ENCODE assay signal across 10 cellular contexts in genomic region chr19:38250821-38251563, GRCh38. TPM values are rescaled to one million over a fixed set of nuclear protein-coding genes. Genes with fewer than 3 reads are reported as not detected.
DNase-seq lines count a peak whose midpoint lies in the region; ATAC-seq and TF ChIP-seq lines count a peak whose summit lies in the region.
"Had no signal": no experiment of that assay in that cellular context is flagged by ENCODE, and none has a peak within 500 bp of the region (broad histone marks: within the 10 kb centered on the region; RNA-seq: fewer than 3 reads in every experiment).

No MANE protein-coding gene starts in this region.

- H3K9me3 Mint-ChIP-seq in T-helper 1 cell treated with Interleukin-12 subunit alpha and Interleukin-12 subunit beta and Interleukin-4 antibody, amounts not matched to agents 30 μg/mL and 1 μg/mL, for 36 hours = no peaks in the 10 kb centered on the region

- H3K36me3 Mint-ChIP-seq in T-helper 1 cell treated with Interleukin-12 subunit alpha and Interleukin-12 subunit beta and Interleukin-4 antibody, amounts not matched to agents 30 μg/mL and 1 μg/mL, for 36 hours (ENCODE audit: low read depth) = peaks cover 11% of the 10 kb centered on the region

- intact Hi-C loops in vagina (cut with DNase I) = no loop called here

- H3K27ac ChIP-seq in gastroesophageal sphincter (peak overlapping the region; percentile 89 to 97 (median 96)), neural cell (ENCODE audit: low read length) (no peak overlapping the region), vagina (peak overlapping the region; percentile 86)
- H3K27ac ChIP-seq: neutrophil had no signal

- peak overlapping the region; percentile 56 for H2AFZ ChIP-seq in neural cell (ENCODE audit: low read depth, low read length)

- no peak for TF ChIP-seq POLR2A in gastroesophageal sphincter (IDR thresholded peaks at IDR 0.05)
- no peak for TF ChIP-seq POLR2A in vagina (IDR thresholded peaks at IDR 0.05)

- no peak overlapping the region for H3K9ac ChIP-seq in neural cell (ENCODE audit: low read length)

- H3K4me2 ChIP-seq in neural cell (ENCODE audit: low read length) = no peak overlapping the region

- H3K4me3 ChIP-seq in gastroesophageal sphincter (peak overlapping the region; percentile 55 to 81), neural cell (ENCODE audit: low read length) (no peak overlapping the region), vagina (peak overlapping the region; percentile 34 to 46)

- H3K27ac Mint-ChIP-seq in T-helper 1 cell treated with Interleukin-12 subunit alpha and Interleukin-12 subunit beta and Interleukin-4 antibody, amounts not matched to agents 30 μg/mL and 1 μg/mL, for 36 hours = no peak overlapping the region

- no peaks in the 10 kb centered on the region for H3F3A ChIP-seq in neural cell (ENCODE audit: insufficient read depth, low read length, poor library complexity, severe bottlenecking)

- H3K27me3 Mint-ChIP-seq in T-helper 1 cell treated with Interleukin-12 subunit alpha and Interleukin-12 subunit beta and Interleukin-4 antibody, amounts not matched to agents 30 μg/mL and 1 μg/mL, for 36 hours (ENCODE audit: low read depth) = peaks cover 8% of the 10 kb centered on the region

- TF ChIP-seq EP300 in gastroesophageal sphincter (IDR thresholded peaks at IDR 0.05) = no peak
- no peak for TF ChIP-seq EP300 in neural cell (conservative IDR thresholded peaks at IDR 0.05; ENCODE audit: poor library complexity, severe bottlenecking)

- H3K4me1 ChIP-seq in gastroesophageal sphincter (peaks cover 0 to 91% (median 15%) of the 10 kb centered on the region in 3 donors), vagina (peaks cover 26% of the 10 kb centered on the region)

- no peaks in the 10 kb centered on the region for H4K20me1 ChIP-seq in neural cell (ENCODE audit: insufficient read depth)

- TF ChIP-seq RAD21 in neural cell (conservative IDR thresholded peaks at IDR 0.05) = no peak

- H3K9me2 ChIP-seq in neural cell (ENCODE audit: insufficient read depth, low read length) = no peaks in the 10 kb centered on the region

- H3K9me3 ChIP-seq in gastroesophageal sphincter = no peaks in the 10 kb centered on the region
- H3K9me3 ChIP-seq in neural cell (ENCODE audit: low read length) = no peaks in the 10 kb centered on the region
- no peaks in the 10 kb centered on the region for H3K9me3 ChIP-seq in vagina
- H3K9me3 ChIP-seq: neutrophil had no signal

- ATAC-seq in gastroesophageal sphincter (peak; percentile 65), HG03521 (IDR thresholded peaks at IDR 0.05; ENCODE audit: unreplicated experiment) (no peak)
- ATAC-seq in stimulated activated naive CD8-positive, alpha-beta T cell treated with anti-CD3 and anti-CD28 coated beads, Interleukin-15, Interleukin-2, amounts not matched to agents 100 U/mL and 50 U/mL, for 24 hours = no peak

- TF ChIP-seq CTCF in gastroesophageal sphincter (IDR thresholded peaks at IDR 0.05) (no peak), neural cell (IDR thresholded peaks at IDR 0.05; ENCODE audit: poor library complexity, severe bottlenecking) (no peak), vagina (IDR thresholded peaks at IDR 0.05) (no peak)

- no peak for DNase-seq in T-helper 1 cell
- DNase-seq in vagina (ENCODE audit: extremely low spot score in 2 of 2) = no peak
- no peak for DNase-seq in stimulated activated naive CD8-positive, alpha-beta T cell treated with anti-CD3 and anti-CD28 coated beads, Interleukin-15, Interleukin-2, amounts not matched to agents 100 U/mL and 50 U/mL, for 24 hours
- DNase-seq in DMS114 treated with DMSO at 0.1 percent for 48 hours (lab: John Stamatoyannopoulos, UW; ENCODE audit: unreplicated experiment) = no peak
- DNase-seq: NCI-H2081 had no signal

- H3K27me3 ChIP-seq in gastroesophageal sphincter = peaks cover under 1% of the 10 kb centered on the region
- H3K27me3 ChIP-seq in neural cell (ENCODE audit: insufficient read depth, low read depth, low read length) = peaks cover 8% of the 10 kb centered on the region
- no peaks in the 10 kb centered on the region for H3K27me3 ChIP-seq in vagina

- H3K4me1 Mint-ChIP-seq in T-helper 1 cell treated with Interleukin-12 subunit alpha and Interleukin-12 subunit beta and Interleukin-4 antibody, amounts not matched to agents 30 μg/mL and 1 μg/mL, for 36 hours (ENCODE audit: low read depth) = peaks cover 19% of the 10 kb centered on the region

- H3K79me2 ChIP-seq in neural cell (replicated peaks; ENCODE audit: insufficient read depth, low read length) = no peaks in the 10 kb centered on the region

- H3K4me3 Mint-ChIP-seq in T-helper 1 cell treated with Interleukin-12 subunit alpha and Interleukin-12 subunit beta and Interleukin-4 antibody, amounts not matched to agents 30 μg/mL and 1 μg/mL, for 36 hours = peak overlapping the region; percentile 70

- 13 to 35% methylated on average over 5 to 16 of the region's 18 CpGs for WGBS in gastroesophageal sphincter (ENCODE audit: low coverage in 1 of 2), 2 donors

- H3K36me3 ChIP-seq in gastroesophageal sphincter (no peaks in the 10 kb centered on the region), neural cell (ENCODE audit: insufficient read depth, low read length) (no peaks in the 10 kb centered on the region), vagina (no peaks in the 10 kb centered on the region)
- H3K36me3 ChIP-seq: neutrophil had no signal

TF ChIP-seq in neural cell, 6 proteins besides CTCF, POLR2A, EP300 and RAD21:
- TF ChIP-seq MXI1 (conservative IDR thresholded peaks at IDR 0.05; ENCODE audit: poor library complexity, severe bottlenecking) (no peak), SMC3 (conservative IDR thresholded peaks at IDR 0.05; ENCODE audit: poor library complexity) (no peak), EZH2 (IDR thresholded peaks at IDR 0.05; ENCODE audit: borderline replicate concordance, insufficient read depth, low read length, poor library complexity, severe bottlenecking) (no peak), TAF1 (IDR thresholded peaks at IDR 0.05; ENCODE audit: low read depth) (no peak), POLR2AphosphoS5 (IDR thresholded peaks at IDR 0.05) (no peak)
- TF ChIP-seq, protein P1, sequence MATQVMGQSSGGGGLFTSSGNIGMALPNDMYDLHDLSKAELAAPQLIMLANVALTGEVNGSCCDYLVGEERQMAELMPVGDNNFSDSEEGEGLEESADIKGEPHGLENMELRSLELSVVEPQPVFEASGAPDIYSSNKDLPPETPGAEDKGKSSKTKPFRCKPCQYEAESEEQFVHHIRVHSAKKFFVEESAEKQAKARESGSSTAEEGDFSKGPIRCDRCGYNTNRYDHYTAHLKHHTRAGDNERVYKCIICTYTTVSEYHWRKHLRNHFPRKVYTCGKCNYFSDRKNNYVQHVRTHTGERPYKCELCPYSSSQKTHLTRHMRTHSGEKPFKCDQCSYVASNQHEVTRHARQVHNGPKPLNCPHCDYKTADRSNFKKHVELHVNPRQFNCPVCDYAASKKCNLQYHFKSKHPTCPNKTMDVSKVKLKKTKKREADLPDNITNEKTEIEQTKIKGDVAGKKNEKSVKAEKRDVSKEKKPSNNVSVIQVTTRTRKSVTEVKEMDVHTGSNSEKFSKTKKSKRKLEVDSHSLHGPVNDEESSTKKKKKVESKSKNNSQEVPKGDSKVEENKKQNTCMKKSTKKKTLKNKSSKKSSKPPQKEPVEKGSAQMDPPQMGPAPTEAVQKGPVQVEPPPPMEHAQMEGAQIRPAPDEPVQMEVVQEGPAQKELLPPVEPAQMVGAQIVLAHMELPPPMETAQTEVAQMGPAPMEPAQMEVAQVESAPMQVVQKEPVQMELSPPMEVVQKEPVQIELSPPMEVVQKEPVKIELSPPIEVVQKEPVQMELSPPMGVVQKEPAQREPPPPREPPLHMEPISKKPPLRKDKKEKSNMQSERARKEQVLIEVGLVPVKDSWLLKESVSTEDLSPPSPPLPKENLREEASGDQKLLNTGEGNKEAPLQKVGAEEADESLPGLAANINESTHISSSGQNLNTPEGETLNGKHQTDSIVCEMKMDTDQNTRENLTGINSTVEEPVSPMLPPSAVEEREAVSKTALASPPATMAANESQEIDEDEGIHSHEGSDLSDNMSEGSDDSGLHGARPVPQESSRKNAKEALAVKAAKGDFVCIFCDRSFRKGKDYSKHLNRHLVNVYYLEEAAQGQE (IDR thresholded peaks at IDR 0.05; ENCODE audit: borderline replicate concordance) = no peak

RNA-seq across cellular contexts. Expression of gene PPP1R14A, which starts 5.2 kb away (rescaled TPM):
- 100 to 1,000 TPM; 226 to 468 (median 332) TPM for total RNA-seq in gastroesophageal sphincter
- not detected in 2 replicates for polyA plus RNA-seq in neural cell
- polyA minus RNA-seq in neural cell = not detected in 2 replicates
- 86.9 TPM for total RNA-seq in vagina

RNA-seq across cellular contexts. Expression of gene SPINT2, which starts 13.4 kb away (rescaled TPM):
- total RNA-seq in gastroesophageal sphincter (10 to 100 TPM in 2 of 4 donors, 1 to 10 TPM in 2; 2.1 to 51.7 (median 10.9) TPM), vagina (174 TPM)
- polyA plus RNA-seq in neural cell = 236 and 378 TPM in 2 replicates
- 121 and 122 TPM in 2 replicates for polyA minus RNA-seq in neural cell

RNA-seq across cellular contexts. Expression of gene DPF1, which starts 27.0 kb away (rescaled TPM):
- total RNA-seq in gastroesophageal sphincter = not detected
- 118 and 132 TPM in 2 replicates for polyA plus RNA-seq in neural cell
- 48.9 and 54.5 TPM in 2 replicates for polyA minus RNA-seq in neural cell
- not detected for total RNA-seq in vagina

RNA-seq across cellular contexts. Expression of gene C19orf33, which starts 53.1 kb away (rescaled TPM):
- 10 to 100 TPM in 1 of 4 donors, 1 to 10 TPM in 2, not detected in 1; 4.7 to 48.7 (median 7.9) TPM for total RNA-seq in gastroesophageal sphincter
- not detected in 2 replicates for polyA plus RNA-seq in neural cell
- not detected in 2 replicates for polyA minus RNA-seq in neural cell
- 96.5 TPM for total RNA-seq in vagina
